In the genomic region with DNA sequence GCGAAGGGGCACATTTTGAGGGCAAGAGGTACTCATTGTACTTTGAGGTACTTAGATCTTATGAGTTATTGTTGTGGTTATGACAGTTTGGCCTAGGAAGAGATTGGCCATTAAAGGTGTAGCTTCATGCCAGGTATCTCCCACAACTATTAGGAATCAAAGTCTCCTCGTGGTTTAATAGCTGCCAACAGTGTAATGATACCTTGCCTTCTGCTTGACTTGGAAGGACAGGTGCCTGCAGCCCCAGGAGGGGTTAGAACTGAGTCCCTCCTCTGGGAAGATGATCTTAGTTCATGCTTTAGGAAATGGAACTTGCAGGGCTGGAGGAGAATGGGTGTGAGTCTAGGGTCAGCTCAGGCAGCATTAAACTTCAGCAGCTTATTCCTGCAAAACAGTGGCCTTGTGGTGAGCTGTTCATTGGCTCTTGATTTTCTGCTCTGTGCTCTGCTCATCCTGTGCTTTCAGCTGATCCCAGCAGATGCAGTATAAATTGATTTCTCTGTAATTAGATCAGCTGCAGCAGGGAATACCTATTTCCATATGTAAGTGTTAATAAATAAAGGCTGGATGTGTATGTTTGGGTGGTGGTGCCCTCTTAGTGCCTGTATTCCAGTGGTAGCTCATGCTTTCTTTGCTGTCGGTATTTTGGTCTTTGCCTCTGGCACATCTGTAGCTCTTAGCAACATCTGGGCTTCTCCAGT, we compare ENCODE assay signal across 15 cellular contexts. TPM values are rescaled to one million over a fixed set of nuclear protein-coding genes. Genes with fewer than 3 reads are reported as not detected.
A peak's percentile ranks its signal among the peaks of the same experiment; 100 is the strongest.
DNase-seq lines count a peak whose midpoint lies in the region; ATAC-seq and TF ChIP-seq lines count a peak whose summit lies in the region.
"Had no signal": no experiment of that assay in that cellular context is flagged by ENCODE, and none has a peak within 500 bp of the region (broad histone marks: within the 10 kb centered on the region; RNA-seq: fewer than 3 reads in every experiment).

No MANE protein-coding gene starts in this region.

- no peaks in the 10 kb centered on the region for H3K9me3 Mint-ChIP-seq in activated T-cell treated with anti-CD3 and anti-CD28 coated beads, Interleukin-2, amount 50 U/mL, for 24 hours
- no peaks in the 10 kb centered on the region for H3K9me3 Mint-ChIP-seq in effector memory CD8-positive, alpha-beta T cell
- H3K9me3 Mint-ChIP-seq: activated CD4-positive, alpha-beta memory T cell treated with anti-CD3 and anti-CD28 coated beads for 36 hours; stimulated activated effector memory CD8-positive, alpha-beta T cell treated with anti-CD3 and anti-CD28 coated beads, Interleukin-12 subunit alpha, Interleukin-12 subunit beta, amount 100 ng/mL, for 72 hours had no signal

- no peak for DNase-seq in activated T-cell treated with anti-CD3 and anti-CD28 coated beads, Interleukin-2, amount 50 U/mL, for 24 hours
- DNase-seq in activated T-cell treated with anti-CD3 and anti-CD28 coated beads for 4 hours = no peak
- peak; percentile 89 for DNase-seq in NCI-H82 treated with DMSO at 0.1 percent for 48 hours (lab: John Stamatoyannopoulos, UW; ENCODE audit: unreplicated experiment)
- DNase-seq in effector memory CD8-positive, alpha-beta T cell = no peak
- DNase-seq in omental fat pad (ENCODE audit: low spot score) = no peak
- no peak for DNase-seq in GM23248
- DNase-seq: activated CD4-positive, alpha-beta memory T cell treated with anti-CD3 and anti-CD28 coated beads for 36 hours; DMS79 treated with DMSO at 0.1 percent for 48 hours; kidney; mesenchymal stem cell; NCI-H1436 treated with DMSO at 0.1 percent for 48 hours; upper lobe of left lung had no signal

- peaks cover 96% of the 10 kb centered on the region for H3K79me2 ChIP-seq in GM23248 (ENCODE audit: insufficient read depth)

- H3K4me1 ChIP-seq in stomach smooth muscle (ENCODE audit: control insufficient read depth, insufficient read depth, low read length) (peaks cover 29% of the 10 kb centered on the region), GM23248 (ENCODE audit: insufficient read depth) (peaks cover 31% of the 10 kb centered on the region)

- no peak overlapping the region for H2AFZ ChIP-seq in GM23248

- no peak for ATAC-seq in effector memory CD8-positive, alpha-beta T cell (replicated peaks)
- ATAC-seq in omental fat pad (ENCODE audit: low FRiP score) (no peak), GM18502 (IDR thresholded peaks at IDR 0.05; ENCODE audit: poor library complexity, unreplicated experiment) (no peak)
- ATAC-seq: stimulated activated effector memory CD8-positive, alpha-beta T cell treated with anti-CD3 and anti-CD28 coated beads, Interleukin-12 subunit alpha, Interleukin-12 subunit beta, amount 100 ng/mL, for 72 hours had no signal

- in situ Hi-C loops in GM23248 (cut with MboI) = no loop called here

- peaks cover 78% of the 10 kb centered on the region for H3K36me3 Mint-ChIP-seq in activated T-cell treated with anti-CD3 and anti-CD28 coated beads, Interleukin-2, amount 50 U/mL, for 24 hours (ENCODE audit: low read depth)
- H3K36me3 Mint-ChIP-seq in effector memory CD8-positive, alpha-beta T cell (ENCODE audit: insufficient read depth) = peaks cover 10% of the 10 kb centered on the region

- H3K4me1 Mint-ChIP-seq in activated T-cell treated with anti-CD3 and anti-CD28 coated beads, Interleukin-2, amount 50 U/mL, for 24 hours (ENCODE audit: low read depth) = peaks cover 86% of the 10 kb centered on the region
- peaks cover 41 to 76% of the 10 kb centered on the region in 2 donors for H3K4me1 Mint-ChIP-seq in effector memory CD8-positive, alpha-beta T cell (ENCODE audit: low read depth in 2 of 2)

- no peak overlapping the region for H3K9ac ChIP-seq in stomach smooth muscle (ENCODE audit: low read length in 2 of 2)
- no peak overlapping the region for H3K9ac ChIP-seq in GM23248

- peak overlapping the region; percentile 48 for H3K27ac Mint-ChIP-seq in activated T-cell treated with anti-CD3 and anti-CD28 coated beads, Interleukin-2, amount 50 U/mL, for 24 hours
- peak overlapping the region; percentile 55 to 84 for H3K27ac Mint-ChIP-seq in effector memory CD8-positive, alpha-beta T cell
- H3K27ac Mint-ChIP-seq: activated CD4-positive, alpha-beta memory T cell treated with anti-CD3 and anti-CD28 coated beads for 36 hours had no signal

- H3K27ac ChIP-seq in stomach smooth muscle (ENCODE audit: low read length) (peak overlapping the region; percentile 19), GM23248 (no peak overlapping the region)

- no peak for TF ChIP-seq CTCF in omental fat pad (IDR thresholded peaks at IDR 0.05)

- peaks cover 28% of the 10 kb centered on the region for H3F3A ChIP-seq in GM23248 (ENCODE audit: insufficient read depth)

- H4K20me1 ChIP-seq in GM23248 (ENCODE audit: insufficient read depth) = no peaks in the 10 kb centered on the region

- H3K27me3 ChIP-seq in stomach smooth muscle (ENCODE audit: control insufficient read depth in 1 of 2, insufficient read depth in 2 of 2, low read length in 2 of 2) = no peaks in the 10 kb centered on the region
- H3K27me3 ChIP-seq in GM23248 (replicated peaks; ENCODE audit: insufficient read depth) = no peaks in the 10 kb centered on the region
- H3K27me3 ChIP-seq: upper lobe of left lung had no signal

- H3K36me3 ChIP-seq in stomach smooth muscle (ENCODE audit: control insufficient read depth in 2 of 2, insufficient read depth in 2 of 2, low read length in 2 of 2) (peaks cover 6 to 9% of the 10 kb centered on the region in 2 donors), GM23248 (ENCODE audit: low read depth) (0 out of 2 replicates have a peak, but pooled peaks cover 4% of the 10 kb centered on the region)

- 44 to 48% methylated on average over 3 of the region's 3 CpGs for WGBS in GM23248 (ENCODE audit: low coverage in 1 of 2, low lambda C conversion rate in 2 of 2, missing lambda C conversion rate in 2 of 2), 2 experiments

- H3K4me3 Mint-ChIP-seq in activated T-cell treated with anti-CD3 and anti-CD28 coated beads, Interleukin-2, amount 50 U/mL, for 24 hours = no peak overlapping the region
- H3K4me3 Mint-ChIP-seq in effector memory CD8-positive, alpha-beta T cell = no peak overlapping the region
- H3K4me3 Mint-ChIP-seq: activated CD4-positive, alpha-beta memory T cell treated with anti-CD3 and anti-CD28 coated beads for 36 hours; stimulated activated effector memory CD8-positive, alpha-beta T cell treated with anti-CD3 and anti-CD28 coated beads, Interleukin-12 subunit alpha, Interleukin-12 subunit beta, amount 100 ng/mL, for 72 hours had no signal

- H3K9me3 ChIP-seq in stomach smooth muscle (ENCODE audit: control insufficient read depth in 2 of 2, low read length in 2 of 2) (no peaks in the 10 kb centered on the region), GM23248 (ENCODE audit: low read depth) (no peaks in the 10 kb centered on the region)
- H3K9me3 ChIP-seq: upper lobe of left lung had no signal

- no peak overlapping the region for H3K4me3 ChIP-seq in stomach smooth muscle (ENCODE audit: low read length in 2 of 2)
- no peak overlapping the region for H3K4me3 ChIP-seq in GM23248
- H3K4me3 ChIP-seq: upper lobe of left lung had no signal

- no peaks in the 10 kb centered on the region for H3K9me2 ChIP-seq in GM23248 (ENCODE audit: insufficient read depth)

- H3K27me3 Mint-ChIP-seq in activated T-cell treated with anti-CD3 and anti-CD28 coated beads, Interleukin-2, amount 50 U/mL, for 24 hours = no peaks in the 10 kb centered on the region
- H3K27me3 Mint-ChIP-seq in effector memory CD8-positive, alpha-beta T cell = no peaks in the 10 kb centered on the region
- H3K27me3 Mint-ChIP-seq: activated CD4-positive, alpha-beta memory T cell treated with anti-CD3 and anti-CD28 coated beads for 36 hours had no signal

- no peak overlapping the region for H3K4me2 ChIP-seq in GM23248 (ENCODE audit: unreplicated experiment)

RNA-seq across cellular contexts. Expression of gene ZNF609, which starts 40.5 kb away (rescaled TPM):
- total RNA-seq in omental fat pad = 10 to 100 TPM; 26.1 to 32.4 (median 29.6) TPM
- total RNA-seq in GM23248 (2014; rRNA removed; shearing (Covaris generic)) = 11.3 and 11.9 TPM in 2 replicates
- 3.8 and 6.3 TPM in 2 replicates for polyA plus RNA-seq in GM23248 (2016; fragmentation: Nextera tagmentation; extraction: Ambion mirVana)
